ENCODE assay signal across 8 cellular contexts in genomic region chr5:177300236-177300880, GRCh38. TPM values are rescaled to one million over a fixed set of nuclear protein-coding genes. Genes with fewer than 3 reads are reported as not detected.
A peak's percentile ranks its signal among the peaks of the same experiment; 100 is the strongest.
DNase-seq lines count a peak whose midpoint lies in the region; ATAC-seq, FAIRE-seq and TF ChIP-seq lines count a peak whose summit lies in the region.

No MANE protein-coding gene starts in this region.

- H3K36me3 Mint-ChIP-seq in type B pancreatic cell = peaks cover 13% of the 10 kb centered on the region

- peak; percentile 38 for ATAC-seq in GM19468 (IDR thresholded peaks at IDR 0.05; ENCODE audit: extremely low read depth, unreplicated experiment)

- H3K27me3 Mint-ChIP-seq in type B pancreatic cell = no peaks in the 10 kb centered on the region

- TF ChIP-seq POLR2A in endothelial cell of umbilical vein (IDR thresholded peaks at IDR 0.05; ENCODE audit: low read depth, low read length) = no peak

- CTCF ChIA-PET in endothelial cell of umbilical vein (lab: Charles Lee) = interaction anchor here (0.6 to 4.8 kb wide), 3 partner anchors 9 to 187 kb away, joined by 3 to 30 read pairs (median 4); no protein-coding TSS in a partner anchor

- H3K4me1 ChIP-seq in endothelial cell of umbilical vein (ENCODE audit: control insufficient read depth, extremely low read depth, insufficient read depth, low read length) = peaks cover 45% of the 10 kb centered on the region
- peaks cover 34 to 48% of the 10 kb centered on the region in 2 donors for H3K4me1 ChIP-seq in muscle layer of duodenum (ENCODE audit: control insufficient read depth in 1 of 2, insufficient read depth in 2 of 2, low read length in 2 of 2)

- peak overlapping the region; percentile 96 for H3K4me3 Mint-ChIP-seq in type B pancreatic cell

- TF ChIP-seq CTCF in endothelial cell of umbilical vein (IDR thresholded peaks at IDR 0.05; ENCODE audit: extremely low read depth in 1 of 2, insufficient read depth in 1 of 2, low read depth in 1 of 2, low read length in 2 of 2) = peak; percentile 10 to 42
- TF ChIP-seq CTCF in type B pancreatic cell (conservative IDR thresholded peaks at IDR 0.05) = no peak

- H3K27ac Mint-ChIP-seq in type B pancreatic cell = peak overlapping the region; percentile 100

- intact Hi-C loops in endothelial cell of umbilical vein (cut with micrococcal nuclease) = loop anchor here (1.0 to 5.0 kb wide), 2 partner anchors 168 to 186 kb away; partner anchors contain the start of gene NSD1

- peak overlapping the region; percentile 34 for H3K4me2 ChIP-seq in endothelial cell of umbilical vein (ENCODE audit: insufficient read depth, low read length)

- H3K36me3 ChIP-seq in KOPT-K1 (ENCODE audit: insufficient read depth, low read length) (peaks cover 56% of the 10 kb centered on the region), endothelial cell of umbilical vein (ENCODE audit: control insufficient read depth in 2 of 2, extremely low read depth in 1 of 2, insufficient read depth in 2 of 2, low read length in 2 of 2) (peaks cover 0 to 13% of the 10 kb centered on the region in 2 experiments), muscle layer of duodenum (ENCODE audit: control insufficient read depth in 1 of 2, insufficient read depth in 2 of 2, low read length in 2 of 2) (peaks cover 26 to 27% of the 10 kb centered on the region in 2 donors)

- H3K27me3 ChIP-seq in endothelial cell of umbilical vein (ENCODE audit: control insufficient read depth in 2 of 2, insufficient read depth in 2 of 2, low read length in 2 of 2) (no peaks in the 10 kb centered on the region), muscle layer of duodenum (ENCODE audit: low read depth, low read length) (no peaks in the 10 kb centered on the region)

- no TSS peak for BruUV-seq in endothelial cell of umbilical vein (replicated peaks; lab: Mats Ljungman, UMichigan)

- no peak overlapping the region for H3K9ac ChIP-seq in endothelial cell of umbilical vein (replicated peaks; ENCODE audit: extremely low read depth, insufficient read depth, low read length)

- DNase-seq in AG20443 (ENCODE audit: low spot score) = peak; percentile 65
- DNase-seq in activated CD4-positive, alpha-beta T cell treated with anti-CD3 and anti-CD28 coated beads for 1 hour = peak; percentile 58
- DNase-seq in endothelial cell of umbilical vein (ENCODE audit: low read depth, low spot score) = peak; percentile 93
- peak; percentile 58 for DNase-seq in type B pancreatic cell (ENCODE audit: extremely low spot score, unreplicated experiment)
- no peak for DNase-seq in activated CD4-positive, CD25-positive, alpha-beta regulatory T cell (lab: John Stamatoyannopoulos, UW)

- no peak overlapping the region for H2AFZ ChIP-seq in endothelial cell of umbilical vein (ENCODE audit: low read depth, low read length)

- FAIRE-seq in endothelial cell of umbilical vein (lab: Jason Lieb, UNC) = peak; percentile 86

- no peaks in the 10 kb centered on the region for H3K9me3 Mint-ChIP-seq in type B pancreatic cell

- peaks cover 65% of the 10 kb centered on the region for H3K4me1 Mint-ChIP-seq in type B pancreatic cell (ENCODE audit: unreplicated experiment)

- H4K20me1 ChIP-seq in endothelial cell of umbilical vein (replicated peaks; ENCODE audit: control insufficient read depth, extremely low read depth, insufficient read depth, low read length) = no peaks in the 10 kb centered on the region

- H3K9me3 ChIP-seq in KOPT-K1 (ENCODE audit: insufficient read depth, low read length, poor library complexity, severe bottlenecking) (no peaks in the 10 kb centered on the region), endothelial cell of umbilical vein (replicated peaks; ENCODE audit: control insufficient read depth, insufficient read depth, low read length) (no peaks in the 10 kb centered on the region), muscle layer of duodenum (ENCODE audit: control insufficient read depth in 1 of 2, low read length in 2 of 2) (no peaks in the 10 kb centered on the region)

- peaks cover 29% of the 10 kb centered on the region for H3K79me2 ChIP-seq in endothelial cell of umbilical vein (ENCODE audit: control insufficient read depth, insufficient read depth, low read length)

- peak overlapping the region; percentile 68 for H3K27ac ChIP-seq in KOPT-K1 (ENCODE audit: low read depth, low read length, poor library complexity, severe bottlenecking)
- H3K27ac ChIP-seq in endothelial cell of umbilical vein (ENCODE audit: insufficient read depth, low read depth, low read length) = peak overlapping the region; percentile 42
- peak overlapping the region; percentile 82 for H3K27ac ChIP-seq in muscle layer of duodenum (ENCODE audit: low read length)

- dilution Hi-C loops in endothelial cell of umbilical vein (cut with MboI; ENCODE audit: extremely low pct_ligation_motif_present, low sequenced_read_pairs) = no loop called here

- POLR2A ChIA-PET in endothelial cell of umbilical vein (lab: Charles Lee) = interaction anchor here (0.7 kb wide), 1 partner anchor 70 kb away, joined by 5 read pairs; no protein-coding TSS in a partner anchor

- H3K9me1 ChIP-seq in endothelial cell of umbilical vein (replicated peaks; ENCODE audit: control insufficient read depth, extremely low read depth, insufficient read depth, low read length) = no peaks in the 10 kb centered on the region

- H3K4me3 ChIP-seq in endothelial cell of umbilical vein (replicated peaks in 1 of 3; ENCODE audit: insufficient read depth in 1 of 3, low read depth in 1 of 3, low read length in 3 of 3) = no peak overlapping the region
- peak overlapping the region in 1 of 2 donors; percentile 35 for H3K4me3 ChIP-seq in muscle layer of duodenum (ENCODE audit: low read depth in 1 of 2, low read length in 2 of 2)

TF ChIP-seq in endothelial cell of umbilical vein, 7 proteins besides CTCF, POLR2A, EP300 and RAD21 (continues in another document):
- TF ChIP-seq FOS (IDR thresholded peaks at IDR 0.05; ENCODE audit: borderline replicate concordance, insufficient read depth, low read length) = no peak
- TF ChIP-seq GATA2 (IDR thresholded peaks at IDR 0.05; ENCODE audit: insufficient read depth, insufficient read length, low read depth, low read length) = no peak
- no peak for TF ChIP-seq POLR2AphosphoS5 (IDR thresholded peaks at IDR 0.05; ENCODE audit: insufficient read depth, low read depth, low read length)

RNA-seq across cellular contexts. Expression of gene RAB24, which starts 3.2 kb away (rescaled TPM):
- total RNA-seq in endothelial cell of umbilical vein = 20.6 and 20.7 TPM in 2 replicates
- polyA plus RNA-seq in endothelial cell of umbilical vein = 43.6 and 44.0 TPM in 2 replicates
- polyA plus RNA-seq in endothelial cell of umbilical vein (2011; cell fraction: cytosol; rRNA removed) = 32.0 and 40.5 TPM in 2 replicates
- polyA plus RNA-seq in endothelial cell of umbilical vein (2011; cell fraction: nucleus; rRNA removed) = 103 and 115 TPM in 2 replicates
- polyA plus RNA-seq in endothelial cell of umbilical vein (2012) = 14.9 and 21.9 TPM in 2 replicates
- 12.3 and 12.4 TPM in 2 replicates for polyA minus RNA-seq in endothelial cell of umbilical vein
- polyA minus RNA-seq in endothelial cell of umbilical vein (2011; cell fraction: cytosol; rRNA and poly(A)+ RNA removed) = 6.3 TPM
- polyA minus RNA-seq in endothelial cell of umbilical vein (2011; cell fraction: nucleus; rRNA and poly(A)+ RNA removed) = 7.5 and 10.4 TPM in 2 replicates
- total RNA-seq in type B pancreatic cell (ENCODE audit: low replicate concordance) = 42.6 and 46.2 TPM in 2 replicates

RNA-seq across cellular contexts. Expression of gene PRELID1, which starts 3.2 kb away (rescaled TPM):
- total RNA-seq in endothelial cell of umbilical vein = 201 and 203 TPM in 2 replicates
- polyA plus RNA-seq in endothelial cell of umbilical vein = 293 and 356 TPM in 2 replicates
- polyA plus RNA-seq in endothelial cell of umbilical vein (2011; cell fraction: cytosol; rRNA removed) = 308 and 363 TPM in 2 replicates
- 110 and 116 TPM in 2 replicates for polyA plus RNA-seq in endothelial cell of umbilical vein (2011; cell fraction: nucleus; rRNA removed)
- polyA plus RNA-seq in endothelial cell of umbilical vein (2012) = 140 and 160 TPM in 2 replicates
- 116 and 133 TPM in 2 replicates for polyA minus RNA-seq in endothelial cell of umbilical vein
- 138 TPM for polyA minus RNA-seq in endothelial cell of umbilical vein (2011; cell fraction: cytosol; rRNA and poly(A)+ RNA removed)
- 22.7 TPM in 2 replicates for polyA minus RNA-seq in endothelial cell of umbilical vein (2011; cell fraction: nucleus; rRNA and poly(A)+ RNA removed)
- total RNA-seq in type B pancreatic cell (ENCODE audit: low replicate concordance) = 126 and 163 TPM in 2 replicates

RNA-seq across cellular contexts. Expression of gene MXD3, which starts 11.3 kb away (rescaled TPM):
- total RNA-seq in endothelial cell of umbilical vein = 30.5 and 44.2 TPM in 2 replicates
- polyA plus RNA-seq in endothelial cell of umbilical vein = 38.4 and 49.9 TPM in 2 replicates
- 13.9 and 28.1 TPM in 2 replicates for polyA plus RNA-seq in endothelial cell of umbilical vein (2011; cell fraction: cytosol; rRNA removed)
- polyA plus RNA-seq in endothelial cell of umbilical vein (2011; cell fraction: nucleus; rRNA removed) = 37.6 and 47.7 TPM in 2 replicates
- 5.6 and 6.2 TPM in 2 replicates for polyA plus RNA-seq in endothelial cell of umbilical vein (2012)
- polyA minus RNA-seq in endothelial cell of umbilical vein = 7.9 and 9.5 TPM in 2 replicates
- polyA minus RNA-seq in endothelial cell of umbilical vein (2011; cell fraction: cytosol; rRNA and poly(A)+ RNA removed) = 17.3 TPM
- polyA minus RNA-seq in endothelial cell of umbilical vein (2011; cell fraction: nucleus; rRNA and poly(A)+ RNA removed) = 10.5 and 18.2 TPM in 2 replicates
- 10.2 and 29.5 TPM in 2 replicates for total RNA-seq in type B pancreatic cell (ENCODE audit: low replicate concordance)

RNA-seq across cellular contexts. Expression of gene LMAN2, which starts 51.1 kb away (rescaled TPM):
- total RNA-seq in endothelial cell of umbilical vein (151 and 160 TPM in 2 replicates), type B pancreatic cell (ENCODE audit: low replicate concordance) (102 and 129 TPM in 2 replicates)
- 370 and 475 TPM in 2 replicates for polyA plus RNA-seq in endothelial cell of umbilical vein
- polyA plus RNA-seq in endothelial cell of umbilical vein (2011; cell fraction: cytosol; rRNA removed) = 338 and 363 TPM in 2 replicates
- 205 and 244 TPM in 2 replicates for polyA plus RNA-seq in endothelial cell of umbilical vein (2011; cell fraction: nucleus; rRNA removed)
- polyA plus RNA-seq in endothelial cell of umbilical vein (2012) = 154 and 161 TPM in 2 replicates
- polyA minus RNA-seq in endothelial cell of umbilical vein = 316 and 343 TPM in 2 replicates
- 192 TPM for polyA minus RNA-seq in endothelial cell of umbilical vein (2011; cell fraction: cytosol; rRNA and poly(A)+ RNA removed)
- polyA minus RNA-seq in endothelial cell of umbilical vein (2011; cell fraction: nucleus; rRNA and poly(A)+ RNA removed) = 84.3 and 117 TPM in 2 replicates

RNA-seq across cellular contexts. Expression of gene RGS14, which starts 57.4 kb away (rescaled TPM):
- 4.3 and 4.8 TPM in 2 replicates for total RNA-seq in endothelial cell of umbilical vein
- polyA plus RNA-seq in endothelial cell of umbilical vein = 7.3 and 9.9 TPM in 2 replicates
- polyA plus RNA-seq in endothelial cell of umbilical vein (2011; cell fraction: cytosol; rRNA removed) = 5.6 and 7.6 TPM in 2 replicates
- 8.4 and 11.2 TPM in 2 replicates for polyA plus RNA-seq in endothelial cell of umbilical vein (2011; cell fraction: nucleus; rRNA removed)
- polyA plus RNA-seq in endothelial cell of umbilical vein (2012) = 5.1 and 7.5 TPM in 2 replicates
- 4.1 and 4.2 TPM in 2 replicates for polyA minus RNA-seq in endothelial cell of umbilical vein
- polyA minus RNA-seq in endothelial cell of umbilical vein (2011; cell fraction: cytosol; rRNA and poly(A)+ RNA removed) = 1.6 TPM
- 2.2 and 3.8 TPM in 2 replicates for polyA minus RNA-seq in endothelial cell of umbilical vein (2011; cell fraction: nucleus; rRNA and poly(A)+ RNA removed)
- 8.9 and 16.6 TPM in 2 replicates for total RNA-seq in type B pancreatic cell (ENCODE audit: low replicate concordance)

Comparison
In these comparisons a context has a peak if more than half of its experiments do, and no peak if none do; other contexts are left out.
1. DNase-seq: peak in AG20443 (single experiment), activated CD4-positive, alpha-beta T cell treated with anti-CD3 and anti-CD28 coated beads for 1 hour (single experiment), endothelial cell of umbilical vein (single experiment) and type B pancreatic cell (single experiment); none in activated CD4-positive, CD25-positive, alpha-beta regulatory T cell (0 of 4).
2. Peak in every context shown above with its lines, with median percentiles within 50 percentile points of each other: H3K27ac ChIP-seq.